In genomic region chr18:74632088-74632679, GRCh38 we compare ENCODE assay signal across 16 cellular contexts. TPM values are rescaled to one million over a fixed set of nuclear protein-coding genes. Genes with fewer than 3 reads are reported as not detected.
DNase-seq lines count a peak whose midpoint lies in the region; ATAC-seq and TF ChIP-seq lines count a peak whose summit lies in the region.
"Had no signal": no experiment of that assay in that cellular context is flagged by ENCODE, and none has a peak within 500 bp of the region (broad histone marks: within the 10 kb centered on the region; RNA-seq: fewer than 3 reads in every experiment).

No MANE protein-coding gene starts in this region.

- no peaks in the 10 kb centered on the region for H3K9me3 Mint-ChIP-seq in CD8-positive, alpha-beta T cell
- no peaks in the 10 kb centered on the region for H3K9me3 Mint-ChIP-seq in activated CD8-positive, alpha-beta T cell treated with anti-CD3 and anti-CD28 coated beads, Interleukin-2, amount 10 ng/mL, durations not matched to agents 7 days and 5 days (ENCODE audit: insufficient read depth)
- H3K9me3 Mint-ChIP-seq in immature natural killer cell (no peaks in the 10 kb centered on the region), MCF 10A (ENCODE audit: unreplicated experiment) (no peaks in the 10 kb centered on the region)

- DNase-seq in CD8-positive, alpha-beta T cell, result no peak
- no peak for DNase-seq in activated CD8-positive, alpha-beta T cell treated with anti-CD3 and anti-CD28 coated beads, Interleukin-2, amount 10 ng/mL, durations not matched to agents 7 days and 5 days
- DNase-seq in immature natural killer cell, result no peak
- DNase-seq in T1000 (lab: John Stamatoyannopoulos, UW), result no peak
- DNase-seq in MCF 10A (ENCODE audit: unreplicated experiment), result no peak
- DNase-seq: DMS153; heart left ventricle; lower lobe of right lung; NCI-H1105; NCI-H69; stimulated activated CD4-positive, alpha-beta T cell treated with anti-CD3 and anti-CD28 coated beads, Interleukin-4, amount 100 ng/mL, for 24 hours had no signal

- CTCF ChIA-PET in CD8-positive, alpha-beta T cell (lab: Charles Lee), result interaction anchor here (0.9 to 3.5 kb wide), 4 partner anchors 8 to 41 kb away, joined by 3 to 15 read pairs (median 4); no protein-coding TSS in a partner anchor
- CTCF ChIA-PET in activated CD8-positive, alpha-beta T cell treated with anti-CD3 and anti-CD28 coated beads, Interleukin-2, amount 10 ng/mL, durations not matched to agents 7 days and 5 days (lab: Charles Lee), result interaction anchor here (0.7 to 2.0 kb wide), 5 partner anchors 9 to 34 kb away, joined by 3 to 9 read pairs (median 4); no protein-coding TSS in a partner anchor
- CTCF ChIA-PET in MCF 10A (lab: Yijun Ruan, JAX), result interaction anchor here (1.5 kb wide), 1 partner anchor 11 kb away, joined by 4 read pairs; no protein-coding TSS in a partner anchor

- peak overlapping the region; percentile 83 for H3K4me3 Mint-ChIP-seq in CD8-positive, alpha-beta T cell
- peak overlapping the region; percentile 65 for H3K4me3 Mint-ChIP-seq in activated CD8-positive, alpha-beta T cell treated with anti-CD3 and anti-CD28 coated beads, Interleukin-2, amount 10 ng/mL, durations not matched to agents 7 days and 5 days
- peak overlapping the region; percentile 47 to 79 (median 70) for H3K4me3 Mint-ChIP-seq in immature natural killer cell
- no peak overlapping the region for H3K4me3 Mint-ChIP-seq in MCF 10A (ENCODE audit: unreplicated experiment)
- H3K4me3 Mint-ChIP-seq: B cell had no signal

- peaks cover 28% of the 10 kb centered on the region for H3K4me1 ChIP-seq in BLaER1
- H3K4me1 ChIP-seq in CD8-positive, alpha-beta T cell (ENCODE audit: insufficient read depth, low read length), result peaks cover 30% of the 10 kb centered on the region

- H3K27me3 Mint-ChIP-seq in CD8-positive, alpha-beta T cell (ENCODE audit: low read depth), result no peaks in the 10 kb centered on the region
- H3K27me3 Mint-ChIP-seq in activated CD8-positive, alpha-beta T cell treated with anti-CD3 and anti-CD28 coated beads, Interleukin-2, amount 10 ng/mL, durations not matched to agents 7 days and 5 days (ENCODE audit: low read depth), result no peaks in the 10 kb centered on the region
- H3K27me3 Mint-ChIP-seq in immature natural killer cell (ENCODE audit: low read depth in 3 of 3), result peaks cover 0 to 2% (median 1%) of the 10 kb centered on the region in 3 donors
- H3K27me3 Mint-ChIP-seq in MCF 10A (ENCODE audit: insufficient read depth, unreplicated experiment), result no peaks in the 10 kb centered on the region
- H3K27me3 Mint-ChIP-seq: B cell had no signal

- intact Hi-C loops in CD8-positive, alpha-beta T cell (cut with DNase I, micrococcal nuclease), result no loop called here
- intact Hi-C loops in MCF 10A (cut with micrococcal nuclease), result no loop called here

- H3K4me3 ChIP-seq in BLaER1, result no peak overlapping the region
- peak overlapping the region; percentile 12 for H3K4me3 ChIP-seq in CD8-positive, alpha-beta T cell (ENCODE audit: low read depth, low read length)
- H3K4me3 ChIP-seq: heart left ventricle, lower lobe of right lung had no signal

- peaks cover 7% of the 10 kb centered on the region; the same call in 1 of the 2 replicates for H3K9me3 ChIP-seq in BLaER1
- no peaks in the 10 kb centered on the region for H3K9me3 ChIP-seq in CD8-positive, alpha-beta T cell (ENCODE audit: low read length)
- H3K9me3 ChIP-seq: heart left ventricle, lower lobe of right lung had no signal

- H3K27ac Mint-ChIP-seq in CD8-positive, alpha-beta T cell, result peak overlapping the region; percentile 96
- peak overlapping the region; percentile 90 for H3K27ac Mint-ChIP-seq in activated CD8-positive, alpha-beta T cell treated with anti-CD3 and anti-CD28 coated beads, Interleukin-2, amount 10 ng/mL, durations not matched to agents 7 days and 5 days
- H3K27ac Mint-ChIP-seq in immature natural killer cell (peak overlapping the region; percentile 47 to 90 (median 85)), MCF 10A (ENCODE audit: low read depth, unreplicated experiment) (no peak overlapping the region)

- no peak for TF ChIP-seq CTCF in CD8-positive, alpha-beta T cell (IDR thresholded peaks at IDR 0.05)
- no peak for TF ChIP-seq CTCF in MCF 10A (IDR thresholded peaks at IDR 0.05; ENCODE audit: unreplicated experiment)

- H3K27ac ChIP-seq in BLaER1, result peak overlapping the region; percentile 33
- peak overlapping the region; percentile 38 for H3K27ac ChIP-seq in CD8-positive, alpha-beta T cell (ENCODE audit: low read depth, low read length)
- H3K27ac ChIP-seq: HL-60, KMS-11, lower lobe of right lung had no signal

- H3K4me1 Mint-ChIP-seq in CD8-positive, alpha-beta T cell (ENCODE audit: low read depth), result peaks cover 41% of the 10 kb centered on the region
- peaks cover 28% of the 10 kb centered on the region for H3K4me1 Mint-ChIP-seq in activated CD8-positive, alpha-beta T cell treated with anti-CD3 and anti-CD28 coated beads, Interleukin-2, amount 10 ng/mL, durations not matched to agents 7 days and 5 days (ENCODE audit: low read depth)
- H3K4me1 Mint-ChIP-seq in immature natural killer cell (peaks cover 22 to 32% of the 10 kb centered on the region in 2 donors), MCF 10A (ENCODE audit: insufficient read depth, unreplicated experiment) (peaks cover 9% of the 10 kb centered on the region)

- H3K27me3 ChIP-seq in BLaER1, result no peaks in the 10 kb centered on the region
- no peaks in the 10 kb centered on the region for H3K27me3 ChIP-seq in CD8-positive, alpha-beta T cell (ENCODE audit: insufficient read depth, low read length)
- H3K27me3 ChIP-seq: heart left ventricle had no signal

- peaks cover 26% of the 10 kb centered on the region for H3K36me3 Mint-ChIP-seq in CD8-positive, alpha-beta T cell
- peaks cover 29% of the 10 kb centered on the region for H3K36me3 Mint-ChIP-seq in activated CD8-positive, alpha-beta T cell treated with anti-CD3 and anti-CD28 coated beads, Interleukin-2, amount 10 ng/mL, durations not matched to agents 7 days and 5 days (ENCODE audit: low read depth)
- H3K36me3 Mint-ChIP-seq in immature natural killer cell (peaks cover 24 to 40% (median 33%) of the 10 kb centered on the region in 3 donors), MCF 10A (ENCODE audit: insufficient read depth, unreplicated experiment) (peaks cover 6% of the 10 kb centered on the region)

- H3K36me3 ChIP-seq in BLaER1, result peaks cover 44% of the 10 kb centered on the region
- no peaks in the 10 kb centered on the region for H3K36me3 ChIP-seq in CD8-positive, alpha-beta T cell (ENCODE audit: insufficient read depth, low read length)

- no TSS peak for BruUV-seq in MCF 10A (replicated peaks; lab: Mats Ljungman, UMichigan)

- ATAC-seq in CD8-positive, alpha-beta T cell, result peak; percentile 45
- peak; percentile 45 for ATAC-seq in activated CD8-positive, alpha-beta T cell treated with anti-CD3 and anti-CD28 coated beads, Interleukin-2, amount 10 ng/mL, durations not matched to agents 7 days and 5 days
- no peak for ATAC-seq in GM18909 (IDR thresholded peaks at IDR 0.05; ENCODE audit: poor library complexity, unreplicated experiment)
- ATAC-seq: lower lobe of right lung had no signal

- peak overlapping the region; percentile 45; the same call in 1 of the 2 replicates for H3K9ac ChIP-seq in BLaER1
- H3K9ac ChIP-seq: KMS-11 had no signal

- POLR2A ChIA-PET in CD8-positive, alpha-beta T cell (lab: Charles Lee), result interaction anchor here (1.1 to 3.2 kb wide), 3 partner anchors 33 to 578 kb away, joined by 4 to 23 read pairs (median 8); partner anchors contain the start of genes TSHZ1 and ZNF407
- POLR2A ChIA-PET in activated CD8-positive, alpha-beta T cell treated with anti-CD3 and anti-CD28 coated beads, Interleukin-2, amount 10 ng/mL, durations not matched to agents 7 days and 5 days (lab: Charles Lee), result interaction anchor here (0.6 to 3.5 kb wide), 3 partner anchors 34 to 439 kb away, joined by 3 to 23 read pairs (median 5); partner anchors contain the start of gene ZNF407
- POLR2A ChIA-PET in MCF 10A (lab: Yijun Ruan, JAX), result no interaction called here

- no peaks in the 10 kb centered on the region for H4K20me1 ChIP-seq in BLaER1

- H3K4me2 ChIP-seq in BLaER1, result peak overlapping the region; percentile 77
- H3K4me2 ChIP-seq: KMS-11 had no signal

RNA-seq across cellular contexts. Expression of gene ZNF407, which starts 34.5 kb away (rescaled TPM):
- total RNA-seq in CD8-positive, alpha-beta T cell, result 10 to 100 TPM; 18.4 to 18.5 TPM
- 10 to 100 TPM; 16.6 to 17.0 TPM for total RNA-seq in activated CD8-positive, alpha-beta T cell treated with anti-CD3 and anti-CD28 coated beads, Interleukin-2, amount 10 ng/mL, durations not matched to agents 7 days and 5 days
- polyA plus RNA-seq in immature natural killer cell, result 1 to 10 TPM; 1.5 to 4.7 (median 1.5) TPM
- total RNA-seq in MCF 10A (2022), result 9.5 and 9.9 TPM in 2 replicates
